Comparison of ENCODE assay signal across 3 cellular contexts in genomic region chr3:136327671-136328070, GRCh38.
"Had no signal": no experiment of that assay in that cellular context is flagged by ENCODE, and none has a peak within 500 bp of the region (broad histone marks: within the 10 kb centered on the region; RNA-seq: fewer than 3 reads in every experiment).

No MANE protein-coding gene starts in this region.

- DNase-seq: GDM1, GF-D8 had no signal

- ATAC-seq: GM12878 had no signal
